Comparison of ENCODE assay signal across 20 cellular contexts in the genomic region with DNA sequence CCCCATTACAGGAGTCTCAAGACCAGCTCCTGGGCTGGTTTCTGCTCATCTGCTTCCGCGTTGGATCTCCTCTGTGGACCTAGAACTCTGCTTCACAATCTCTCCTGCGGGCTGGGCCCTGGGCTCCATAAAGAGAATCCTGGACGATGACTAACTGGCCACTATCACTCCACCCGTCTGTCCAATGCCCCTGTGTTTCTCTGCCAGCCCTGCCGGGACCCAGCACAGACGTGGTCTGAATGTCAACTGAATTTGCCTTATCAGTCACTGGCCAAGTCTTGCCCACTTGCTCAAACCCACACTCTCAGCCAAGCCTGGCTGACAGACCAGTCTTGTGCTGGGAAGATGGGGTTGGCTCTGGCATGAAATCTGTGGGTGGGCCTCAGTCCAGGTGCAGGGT. TPM values are rescaled to one million over a fixed set of nuclear protein-coding genes. Genes with fewer than 3 reads are reported as not detected.
DNase-seq lines count a peak whose midpoint lies in the region; ATAC-seq and TF ChIP-seq lines count a peak whose summit lies in the region.
"Had no signal": no experiment of that assay in that cellular context is flagged by ENCODE, and none has a peak within 500 bp of the region (broad histone marks: within the 10 kb centered on the region; RNA-seq: fewer than 3 reads in every experiment).

No MANE protein-coding gene starts in this region.

- H3K4me3 ChIP-seq in MG63, result no peak overlapping the region
- H3K4me3 ChIP-seq: BLaER1, esophagus squamous epithelium, heart left ventricle, pancreas, upper lobe of left lung had no signal

- ATAC-seq in stimulated activated effector memory CD8-positive, alpha-beta T cell treated with anti-CD3 and anti-CD28 coated beads, Interleukin-12 subunit alpha, Interleukin-12 subunit beta, amount 100 ng/mL, for 72 hours, result no peak
- ATAC-seq in HG03025 (IDR thresholded peaks at IDR 0.05; ENCODE audit: low FRiP score, unreplicated experiment), result no peak
- no peak for ATAC-seq in GM18511 (IDR thresholded peaks at IDR 0.05; ENCODE audit: unreplicated experiment)
- ATAC-seq: heart left ventricle; pancreas; stimulated activated naive B cell treated with anti-CD40 and anti-IgM and Interleukin-4, amounts not matched to agents 10 μg/mL and 1 μg/mL and 100 μg/mL, for 72 hours had no signal

- peaks cover 0 to under 1% (median 0%) of the 10 kb centered on the region in 5 experiments for H3K9me3 Mint-ChIP-seq in brain
- no peaks in the 10 kb centered on the region for H3K9me3 Mint-ChIP-seq in stimulated activated effector memory CD8-positive, alpha-beta T cell treated with anti-CD3 and anti-CD28 coated beads, Interleukin-12 subunit alpha, Interleukin-12 subunit beta, amount 100 ng/mL, for 72 hours
- H3K9me3 Mint-ChIP-seq: stimulated activated naive B cell treated with anti-CD40 and anti-IgM and Interleukin-4, amounts not matched to agents 10 μg/mL and 1 μg/mL and 100 μg/mL, for 72 hours had no signal

- H3K27me3 ChIP-seq in MG63, result no peaks in the 10 kb centered on the region
- H3K27me3 ChIP-seq: BLaER1, esophagus squamous epithelium, heart left ventricle, pancreas, upper lobe of left lung had no signal

- H3K27me3 Mint-ChIP-seq in brain, result no peaks in the 10 kb centered on the region
- H3K27me3 Mint-ChIP-seq: stimulated activated naive B cell treated with anti-CD40 and anti-IgM and Interleukin-4, amounts not matched to agents 10 μg/mL and 1 μg/mL and 100 μg/mL, for 72 hours had no signal

- H3K36me3 Mint-ChIP-seq in brain, result peaks cover 65% of the 10 kb centered on the region
- H3K36me3 Mint-ChIP-seq in stimulated activated effector memory CD8-positive, alpha-beta T cell treated with anti-CD3 and anti-CD28 coated beads, Interleukin-12 subunit alpha, Interleukin-12 subunit beta, amount 100 ng/mL, for 72 hours, result no peaks in the 10 kb centered on the region

- no peaks in the 10 kb centered on the region for H3K9me3 ChIP-seq in MG63
- H3K9me3 ChIP-seq: BLaER1, esophagus squamous epithelium, heart left ventricle, pancreas, upper lobe of left lung had no signal

- peaks cover 32% of the 10 kb centered on the region for H3K4me1 Mint-ChIP-seq in brain
- H3K4me1 Mint-ChIP-seq in stimulated activated effector memory CD8-positive, alpha-beta T cell treated with anti-CD3 and anti-CD28 coated beads, Interleukin-12 subunit alpha, Interleukin-12 subunit beta, amount 100 ng/mL, for 72 hours, result peaks cover 16% of the 10 kb centered on the region

- H3K27ac Mint-ChIP-seq in brain, result peak overlapping the region in 3 of 5 experiments; percentile 15 to 68 (median 21)
- peak overlapping the region; percentile 24 for H3K27ac Mint-ChIP-seq in stimulated activated effector memory CD8-positive, alpha-beta T cell treated with anti-CD3 and anti-CD28 coated beads, Interleukin-12 subunit alpha, Interleukin-12 subunit beta, amount 100 ng/mL, for 72 hours
- H3K27ac Mint-ChIP-seq: stimulated activated naive B cell treated with anti-CD40 and anti-IgM and Interleukin-4, amounts not matched to agents 10 μg/mL and 1 μg/mL and 100 μg/mL, for 72 hours had no signal

- peak overlapping the region in 1 of 5 experiments; percentile 13 for H3K4me3 Mint-ChIP-seq in brain
- no peak overlapping the region for H3K4me3 Mint-ChIP-seq in stimulated activated effector memory CD8-positive, alpha-beta T cell treated with anti-CD3 and anti-CD28 coated beads, Interleukin-12 subunit alpha, Interleukin-12 subunit beta, amount 100 ng/mL, for 72 hours
- H3K4me3 Mint-ChIP-seq: stimulated activated naive B cell treated with anti-CD40 and anti-IgM and Interleukin-4, amounts not matched to agents 10 μg/mL and 1 μg/mL and 100 μg/mL, for 72 hours had no signal

- TF ChIP-seq CTCF in brain (conservative IDR thresholded peaks at IDR 0.05), result no peak

- DNase-seq in MG63, result peak; percentile 15
- DNase-seq in middle frontal gyrus (ENCODE audit: extremely low spot score, low spot score), result peak; percentile 26
- no peak for DNase-seq in stimulated activated effector memory CD8-positive, alpha-beta T cell treated with anti-CD3 and anti-CD28 coated beads, Interleukin-12 subunit alpha, Interleukin-12 subunit beta, amount 100 ng/mL, for 72 hours (ENCODE audit: low spot score in 2 of 2)
- DNase-seq in KG1 (lab: John Stamatoyannopoulos, UW), result no peak
- no peak for DNase-seq in NCI-H345 (lab: John Stamatoyannopoulos, UW)
- DNase-seq: DMS 273 treated with DMSO at 0.1 percent for 48 hours; esophagus squamous epithelium; heart left ventricle; mesendoderm; MV-4-11; NCI-H774; pancreas; RPMI8226; stimulated activated naive B cell treated with anti-CD40 and anti-IgM and Interleukin-4, amounts not matched to agents 10 μg/mL and 1 μg/mL and 100 μg/mL, for 72 hours; T-helper 2 cell; upper lobe of left lung had no signal

- H3K36me3 ChIP-seq in MG63, result no peaks in the 10 kb centered on the region
- H3K36me3 ChIP-seq: esophagus squamous epithelium, heart left ventricle, pancreas had no signal

RNA-seq across cellular contexts. Expression of a gene that starts 17.4 kb away (rescaled TPM):
- 3.2 and 9.5 TPM in 2 replicates for total RNA-seq in MG63 (2014; rRNA removed; shearing (Covaris generic); ENCODE audit: low replicate concordance)
- polyA plus RNA-seq in brain (ENCODE audit: insufficient read depth, low read depth, low replicate concordance), result 74.7 TPM

Comparison
In these comparisons a context has a peak if more than half of its experiments do, and no peak if none do; other contexts are left out.
1. DNase-seq: peak in MG63 (single experiment) and middle frontal gyrus (single experiment); none in stimulated activated effector memory CD8-positive, alpha-beta T cell treated with anti-CD3 and anti-CD28 coated beads, Interleukin-12 subunit alpha, Interleukin-12 subunit beta, amount 100 ng/mL, for 72 hours (0 of 2), KG1 (single experiment) and NCI-H345 (single experiment).